In the genomic region with DNA sequence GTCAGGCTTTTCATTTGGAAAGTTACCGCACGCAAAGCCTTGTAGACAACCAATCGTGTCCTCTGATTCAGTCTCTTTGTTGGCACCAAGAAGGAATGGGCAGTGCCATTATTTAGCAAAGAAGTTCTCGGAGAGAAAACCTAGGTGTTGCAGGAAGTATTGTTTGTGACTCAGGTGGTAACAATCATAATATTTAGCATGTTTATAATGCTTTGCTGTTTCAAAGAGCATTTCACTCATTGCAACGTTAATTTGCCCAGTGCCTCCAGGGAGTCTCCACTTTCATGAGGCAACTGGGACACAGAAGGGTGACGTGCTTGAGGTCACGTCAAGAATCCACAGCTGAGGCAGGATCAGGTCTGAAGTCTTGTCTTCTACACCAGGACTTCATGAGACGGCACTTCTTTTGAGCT, we compare ENCODE assay signal across 33 cellular contexts. TPM values are rescaled to one million over a fixed set of nuclear protein-coding genes. Genes with fewer than 3 reads are reported as not detected.
DNase-seq lines count a peak whose midpoint lies in the region; ATAC-seq and TF ChIP-seq lines count a peak whose summit lies in the region.
"Had no signal": no experiment of that assay in that cellular context is flagged by ENCODE, and none has a peak within 500 bp of the region (broad histone marks: within the 10 kb centered on the region; RNA-seq: fewer than 3 reads in every experiment).

No MANE protein-coding gene starts in this region.

- H3K27me3 Mint-ChIP-seq in activated CD8-positive, alpha-beta T cell treated with anti-CD3 and anti-CD28 coated beads, Interleukin-2, amount 10 ng/mL, durations not matched to agents 7 days and 5 days (ENCODE audit: low read depth), result no peaks in the 10 kb centered on the region
- H3K27me3 Mint-ChIP-seq in activated CD8-positive, alpha-beta T cell treated with anti-CD3 and anti-CD28 coated beads for 36 hours, result no peaks in the 10 kb centered on the region
- H3K27me3 Mint-ChIP-seq: activated CD4-positive, alpha-beta T cell treated with anti-CD3 and anti-CD28 coated beads for 36 hours had no signal

- no peak overlapping the region for H3K27ac Mint-ChIP-seq in activated CD8-positive, alpha-beta T cell treated with anti-CD3 and anti-CD28 coated beads, Interleukin-2, amount 10 ng/mL, durations not matched to agents 7 days and 5 days
- no peak overlapping the region for H3K27ac Mint-ChIP-seq in activated CD8-positive, alpha-beta T cell treated with anti-CD3 and anti-CD28 coated beads for 36 hours
- H3K27ac Mint-ChIP-seq: activated CD4-positive, alpha-beta T cell treated with anti-CD3 and anti-CD28 coated beads for 36 hours; activated T-helper 2 cell treated with anti-CD3 and anti-CD28 coated beads, Interferon-gamma antibody, Interleukin-2, Interleukin-4, amounts not matched to agents 10 μg/mL and 5 μg/mL and 100 μg/mL, durations not matched to agents 14 hours and 24 hours and 36 hours; neural progenitor cell had no signal

- ATAC-seq in activated CD8-positive, alpha-beta T cell treated with anti-CD3 and anti-CD28 coated beads, Interleukin-2, amount 10 ng/mL, durations not matched to agents 7 days and 5 days, result no peak
- ATAC-seq in activated CD8-positive, alpha-beta T cell treated with anti-CD3 and anti-CD28 coated beads for 36 hours, result no peak
- ATAC-seq in HG03342 (IDR thresholded peaks at IDR 0.05; ENCODE audit: unreplicated experiment), result no peak
- ATAC-seq in HG03354 (IDR thresholded peaks at IDR 0.05; ENCODE audit: poor library complexity, severe bottlenecking, unreplicated experiment), result no peak
- no peak for ATAC-seq in HG03280 (IDR thresholded peaks at IDR 0.05; ENCODE audit: unreplicated experiment)
- ATAC-seq: activated CD4-positive, alpha-beta T cell treated with anti-CD3 and anti-CD28 coated beads for 36 hours; gastroesophageal sphincter had no signal

- H2BK120ac ChIP-seq in mesenchymal stem cell (ENCODE audit: low read depth, low read length), result no peak overlapping the region

- peaks cover 11% of the 10 kb centered on the region for H3K4me1 ChIP-seq in mesenchymal stem cell (ENCODE audit: control insufficient read depth, insufficient read depth, low read depth, low read length)
- H3K4me1 ChIP-seq: ascending aorta, gastroesophageal sphincter, HAP-1, parathyroid adenoma had no signal

- no peak overlapping the region for H2BK15ac ChIP-seq in mesenchymal stem cell (ENCODE audit: low read depth, poor library complexity, severe bottlenecking)

- H2AFZ ChIP-seq in mesenchymal stem cell (ENCODE audit: low read depth, low read length), result no peak overlapping the region
- H2AFZ ChIP-seq: hepatocyte, neural progenitor cell, parathyroid adenoma, PC-9 had no signal

- H3K9me3 Mint-ChIP-seq in activated CD8-positive, alpha-beta T cell treated with anti-CD3 and anti-CD28 coated beads, Interleukin-2, amount 10 ng/mL, durations not matched to agents 7 days and 5 days (ENCODE audit: insufficient read depth), result no peaks in the 10 kb centered on the region
- H3K9me3 Mint-ChIP-seq in activated CD8-positive, alpha-beta T cell treated with anti-CD3 and anti-CD28 coated beads for 36 hours, result no peaks in the 10 kb centered on the region
- H3K9me3 Mint-ChIP-seq: activated T-helper 2 cell treated with anti-CD3 and anti-CD28 coated beads, Interferon-gamma antibody, Interleukin-2, Interleukin-4, amounts not matched to agents 10 μg/mL and 5 μg/mL and 100 μg/mL, durations not matched to agents 14 hours and 24 hours and 36 hours; CD14-positive monocyte; neural progenitor cell had no signal

- H3K36me3 Mint-ChIP-seq in activated CD8-positive, alpha-beta T cell treated with anti-CD3 and anti-CD28 coated beads, Interleukin-2, amount 10 ng/mL, durations not matched to agents 7 days and 5 days (ENCODE audit: low read depth), result peaks cover 2% of the 10 kb centered on the region
- peaks cover 3% of the 10 kb centered on the region for H3K36me3 Mint-ChIP-seq in activated CD8-positive, alpha-beta T cell treated with anti-CD3 and anti-CD28 coated beads for 36 hours (ENCODE audit: low read depth)

- intact Hi-C loops in activated CD8-positive, alpha-beta T cell treated with anti-CD3 and anti-CD28 coated beads for 36 hours (cut with micrococcal nuclease), result no loop called here

- no peak overlapping the region for H2BK12ac ChIP-seq in mesenchymal stem cell (ENCODE audit: low read length in 2 of 2)

- POLR2A ChIA-PET in activated CD8-positive, alpha-beta T cell treated with anti-CD3 and anti-CD28 coated beads, Interleukin-2, amount 10 ng/mL, durations not matched to agents 7 days and 5 days (lab: Charles Lee), result no interaction called here
- POLR2A ChIA-PET in activated CD8-positive, alpha-beta T cell treated with anti-CD3 and anti-CD28 coated beads for 36 hours (lab: Charles Lee), result interaction anchor here (2.1 kb wide), 1 partner anchor 9 kb away, joined by 6 read pairs; no protein-coding TSS in a partner anchor

- H3K79me1 ChIP-seq in mesenchymal stem cell (replicated peaks; ENCODE audit: low read length, poor library complexity, severe bottlenecking), result no peaks in the 10 kb centered on the region

- DNase-seq in activated CD8-positive, alpha-beta T cell treated with anti-CD3 and anti-CD28 coated beads, Interleukin-2, amount 10 ng/mL, durations not matched to agents 7 days and 5 days, result peak; percentile 17
- no peak for DNase-seq in activated CD8-positive, alpha-beta T cell treated with anti-CD3 and anti-CD28 coated beads for 36 hours
- DNase-seq in epithelial cell of esophagus (ENCODE audit: low read depth) (peak; percentile 90), mesenchymal stem cell (no peak), GM20000 (ENCODE audit: low spot score) (no peak)
- DNase-seq: activated CD4-positive, alpha-beta T cell treated with anti-CD3 and anti-CD28 coated beads for 36 hours; activated CD8-positive, alpha-beta memory T cell treated with anti-CD3 and anti-CD28 coated beads for 24 hours; activated T-cell treated with anti-CD3 and anti-CD28 coated beads for 4 hours; Caco-2; Kasumi-1; MV-4-11; NCI-H1436; NCI-H2081; NCI-H526 treated with DMSO at 0.1 percent for 48 hours; NK-92 treated with Interleukin-12 subunit alpha and Interleukin-12 subunit beta, amount 100 ng/mL, for 24 hours; SHP77; stimulated activated CD4-positive, alpha-beta T cell treated with anti-CD3 and anti-CD28 coated beads, Interleukin-2, amount 100 ng/mL, for 48 hours had no signal

- H3K14ac ChIP-seq in mesenchymal stem cell (ENCODE audit: low read length in 2 of 2), result no peak overlapping the region

- peak overlapping the region; percentile 17 for H2AK5ac ChIP-seq in mesenchymal stem cell (ENCODE audit: low read length, severe bottlenecking)

- H3K9ac ChIP-seq in mesenchymal stem cell (ENCODE audit: low read length), result no peak overlapping the region
- H3K9ac ChIP-seq: neural progenitor cell, parathyroid adenoma had no signal

- 91% methylated on average over 8 of the region's 8 CpGs for WGBS in mesenchymal stem cell

- no peak overlapping the region for H3K27ac ChIP-seq in mesenchymal stem cell (ENCODE audit: low read length, poor library complexity, severe bottlenecking)
- H3K27ac ChIP-seq: ascending aorta, cardiac muscle cell, coronary artery, gastroesophageal sphincter, hepatocyte, neural progenitor cell, parathyroid adenoma, PC-9, right lobe of liver, tibial nerve had no signal

- H3K9me3 ChIP-seq in mesenchymal stem cell (ENCODE audit: control insufficient read depth, low read length), result no peaks in the 10 kb centered on the region
- H3K9me3 ChIP-seq: ascending aorta, Caco-2, gastroesophageal sphincter, HAP-1, right lobe of liver, tibial nerve had no signal

- no peak overlapping the region for H2BK5ac ChIP-seq in mesenchymal stem cell (ENCODE audit: low read depth, low read length, poor library complexity, severe bottlenecking)

- peaks cover 3 to 19% of the 10 kb centered on the region in 2 experiments for H3K36me3 ChIP-seq in mesenchymal stem cell (ENCODE audit: control insufficient read depth in 1 of 2, insufficient read depth in 2 of 2, low read depth in 1 of 2, low read length in 2 of 2)
- H3K36me3 ChIP-seq: ascending aorta, cardiac muscle cell, neural progenitor cell, right lobe of liver had no signal

- peaks cover 25% of the 10 kb centered on the region for H3K4me1 Mint-ChIP-seq in activated CD8-positive, alpha-beta T cell treated with anti-CD3 and anti-CD28 coated beads, Interleukin-2, amount 10 ng/mL, durations not matched to agents 7 days and 5 days (ENCODE audit: low read depth)
- peaks cover 26% of the 10 kb centered on the region for H3K4me1 Mint-ChIP-seq in activated CD8-positive, alpha-beta T cell treated with anti-CD3 and anti-CD28 coated beads for 36 hours (ENCODE audit: low read depth)

- no peak for TF ChIP-seq CTCF in activated CD8-positive, alpha-beta T cell treated with anti-CD3 and anti-CD28 coated beads for 36 hours (IDR thresholded peaks at IDR 0.05)
- TF ChIP-seq CTCF in epithelial cell of esophagus (IDR thresholded peaks at IDR 0.05; ENCODE audit: insufficient read depth, low read depth, low read length, missing control alignments) (no peak), GM20000 (IDR thresholded peaks at IDR 0.05; ENCODE audit: extremely low read depth, missing control alignments) (no peak)

- no peak overlapping the region for H3K4me2 ChIP-seq in mesenchymal stem cell (ENCODE audit: low read length, poor library complexity, severe bottlenecking)
- H3K4me2 ChIP-seq: hepatocyte, neural progenitor cell, PC-9 had no signal

- H3K4ac ChIP-seq in mesenchymal stem cell (ENCODE audit: low read depth in 1 of 2, low read length in 2 of 2), result no peak overlapping the region

- H3K18ac ChIP-seq in mesenchymal stem cell (ENCODE audit: low read depth in 1 of 2, low read length in 2 of 2), result no peak overlapping the region

- H3K4me3 ChIP-seq in epithelial cell of esophagus (ENCODE audit: low read length) (no peak overlapping the region), mesenchymal stem cell (ENCODE audit: insufficient read depth in 1 of 2, low read depth in 1 of 2, low read length in 2 of 2) (no peak overlapping the region)
- H3K4me3 ChIP-seq: ascending aorta, cardiac muscle cell, coronary artery, gastroesophageal sphincter, HAP-1, hepatocyte, neural progenitor cell, PC-9, right lobe of liver, tibial nerve had no signal

- H4K8ac ChIP-seq in mesenchymal stem cell (ENCODE audit: low read length), result no peak overlapping the region

- H3K4me3 Mint-ChIP-seq in activated CD8-positive, alpha-beta T cell treated with anti-CD3 and anti-CD28 coated beads, Interleukin-2, amount 10 ng/mL, durations not matched to agents 7 days and 5 days, result no peak overlapping the region
- H3K4me3 Mint-ChIP-seq in activated CD8-positive, alpha-beta T cell treated with anti-CD3 and anti-CD28 coated beads for 36 hours, result no peak overlapping the region
- H3K4me3 Mint-ChIP-seq: activated CD4-positive, alpha-beta T cell treated with anti-CD3 and anti-CD28 coated beads for 36 hours; CD14-positive monocyte; neural progenitor cell had no signal

- H3K27me3 ChIP-seq in mesenchymal stem cell (ENCODE audit: control insufficient read depth in 1 of 2, insufficient read depth in 1 of 2, low read length in 2 of 2), result no peaks in the 10 kb centered on the region
- H3K27me3 ChIP-seq: ascending aorta, cardiac muscle cell, gastroesophageal sphincter, hepatocyte, neural progenitor cell, right lobe of liver, tibial nerve had no signal

- H4K91ac ChIP-seq in mesenchymal stem cell (ENCODE audit: low read length), result no peak overlapping the region

- CTCF ChIA-PET in activated CD8-positive, alpha-beta T cell treated with anti-CD3 and anti-CD28 coated beads, Interleukin-2, amount 10 ng/mL, durations not matched to agents 7 days and 5 days (lab: Charles Lee), result interaction anchor here (0.6 to 10.1 kb wide), 5 partner anchors 10 to 717 kb away, joined by 3 to 162 read pairs (median 19); no protein-coding TSS in a partner anchor
- CTCF ChIA-PET in activated CD8-positive, alpha-beta T cell treated with anti-CD3 and anti-CD28 coated beads for 36 hours (lab: Charles Lee), result interaction anchor here (1.9 to 3.8 kb wide), 5 partner anchors 10 to 192 kb away, joined by 4 to 28 read pairs (median 12); no protein-coding TSS in a partner anchor

- H3K23ac ChIP-seq in mesenchymal stem cell (ENCODE audit: low read length in 2 of 2), result no peak overlapping the region

RNA-seq across cellular contexts. Expression of a gene that starts 31.4 kb away (rescaled TPM):
- 1 to 10 TPM; 8.0 to 9.9 TPM for total RNA-seq in activated CD8-positive, alpha-beta T cell treated with anti-CD3 and anti-CD28 coated beads, Interleukin-2, amount 10 ng/mL, durations not matched to agents 7 days and 5 days
- 1 to 10 TPM; 5.6 to 6.3 TPM for total RNA-seq in activated CD8-positive, alpha-beta T cell treated with anti-CD3 and anti-CD28 coated beads for 36 hours
- polyA plus RNA-seq in mesenchymal stem cell (2013, experiment 1 of 2), result 9.8 TPM
- 8.9 TPM for polyA plus RNA-seq in mesenchymal stem cell (2013, experiment 2 of 2)

RNA-seq across cellular contexts. Expression of a gene that starts 33.4 kb away (rescaled TPM):
- 10 to 100 TPM; 43.4 to 46.9 TPM for total RNA-seq in activated CD8-positive, alpha-beta T cell treated with anti-CD3 and anti-CD28 coated beads, Interleukin-2, amount 10 ng/mL, durations not matched to agents 7 days and 5 days
- total RNA-seq in activated CD8-positive, alpha-beta T cell treated with anti-CD3 and anti-CD28 coated beads for 36 hours, result 10 to 100 TPM; 33.2 to 33.3 TPM
- polyA plus RNA-seq in mesenchymal stem cell (2013, experiment 1 of 2), result 21.6 TPM
- 21.8 TPM for polyA plus RNA-seq in mesenchymal stem cell (2013, experiment 2 of 2)

Comparison
In these comparisons a context has a peak if more than half of its experiments do, and no peak if none do; other contexts are left out.
1. DNase-seq: peak in activated CD8-positive, alpha-beta T cell treated with anti-CD3 and anti-CD28 coated beads, Interleukin-2, amount 10 ng/mL, durations not matched to agents 7 days and 5 days (single experiment) and epithelial cell of esophagus (single experiment); none in activated CD8-positive, alpha-beta T cell treated with anti-CD3 and anti-CD28 coated beads for 36 hours (single experiment), mesenchymal stem cell (single experiment) and GM20000 (single experiment).